In the genomic region with DNA sequence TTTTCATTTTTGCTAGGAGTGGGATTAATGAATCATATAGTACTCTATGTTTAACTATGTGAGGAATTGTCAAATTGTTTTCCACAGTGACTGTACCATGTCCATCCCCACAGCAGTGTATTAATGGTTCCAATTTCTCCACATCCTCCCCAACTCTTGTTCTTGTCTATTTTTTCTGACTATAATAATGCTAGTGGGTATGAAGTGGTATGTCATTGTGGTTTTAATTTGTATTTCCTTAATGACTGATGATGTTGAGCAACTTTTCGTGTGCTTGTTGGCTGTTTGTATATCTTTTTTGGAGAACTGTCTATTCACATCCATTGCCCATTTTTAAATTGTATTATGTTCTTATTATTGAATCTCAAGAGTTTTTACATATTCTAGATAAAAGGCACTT, we compare ENCODE assay signal across 25 cellular contexts. TPM values are rescaled to one million over a fixed set of nuclear protein-coding genes. Genes with fewer than 3 reads are reported as not detected.
"Had no signal": no experiment of that assay in that cellular context is flagged by ENCODE, and none has a peak within 500 bp of the region (broad histone marks: within the 10 kb centered on the region; RNA-seq: fewer than 3 reads in every experiment).

No MANE protein-coding gene starts in this region.

- H3K4me1 ChIP-seq: pancreas, suprapubic skin, thyroid gland, upper lobe of left lung, vagina had no signal

- H3K36me3 ChIP-seq: pancreas, suprapubic skin, thyroid gland, upper lobe of left lung, vagina had no signal

- H3K9me3 ChIP-seq: pancreas, suprapubic skin, thyroid gland, upper lobe of left lung, vagina had no signal

- H3K27me3 ChIP-seq: hepatocyte, suprapubic skin, thyroid gland, upper lobe of left lung, vagina had no signal

- H3K4me3 ChIP-seq: dorsolateral prefrontal cortex, hepatocyte, lung, pancreas, smooth muscle cell, suprapubic skin, thyroid gland, upper lobe of left lung, vagina had no signal

- H3K27ac ChIP-seq: dorsolateral prefrontal cortex, hepatocyte, pancreas, suprapubic skin, thyroid gland, upper lobe of left lung, vagina had no signal

- ATAC-seq: esophagus mucosa; left colon; left ventricle myocardium superior; pancreas; right cardiac atrium; stimulated activated effector memory CD8-positive, alpha-beta T cell treated with anti-CD3 and anti-CD28 coated beads, Interleukin-12 subunit alpha, Interleukin-12 subunit beta, amount 100 ng/mL, for 72 hours; stimulated activated naive CD8-positive, alpha-beta T cell treated with anti-CD3 and anti-CD28 coated beads, Interleukin-15, Interleukin-2, amounts not matched to agents 100 U/mL and 50 U/mL, for 24 hours had no signal

- DNase-seq: cortex of kidney; dorsolateral prefrontal cortex; effector CD8-positive, alpha-beta T cell; foreskin melanocyte; head of caudate nucleus; kidney; left colon; left ventricle myocardium superior; mesendoderm; naive B cell; occipital lobe; pancreas; right cardiac atrium; stimulated activated CD4-positive, alpha-beta T cell treated with anti-CD3 and anti-CD28 coated beads, Interleukin-4, amount 100 ng/mL, for 1 hour; stimulated activated CD8-positive, alpha-beta memory T cell treated with anti-CD3 and anti-CD28 coated beads, Interleukin-4, amount 100 ng/mL, for 48 hours; stimulated activated naive CD8-positive, alpha-beta T cell treated with anti-CD3 and anti-CD28 coated beads, Interleukin-15, Interleukin-2, amounts not matched to agents 100 U/mL and 50 U/mL, for 24 hours; thyroid gland; upper lobe of left lung had no signal

RNA-seq across cellular contexts. Expression of a gene that starts 10.0 kb away (rescaled TPM):
- polyA plus RNA-seq: hepatocyte, lung, pancreas, right cardiac atrium, smooth muscle cell had no signal

RNA-seq across cellular contexts. Expression of a gene that starts 27.1 kb away (rescaled TPM):
- polyA plus RNA-seq: hepatocyte, lung, pancreas, right cardiac atrium, smooth muscle cell had no signal

RNA-seq across cellular contexts. Expression of a gene that starts 38.2 kb away (rescaled TPM):
- polyA plus RNA-seq: hepatocyte, lung, pancreas, right cardiac atrium, smooth muscle cell had no signal

RNA-seq across cellular contexts. Expression of a gene that starts 39.9 kb away (rescaled TPM):
- polyA plus RNA-seq: hepatocyte, lung, pancreas, right cardiac atrium, smooth muscle cell had no signal

RNA-seq across cellular contexts. Expression of a gene that starts 48.7 kb away (rescaled TPM):
- polyA plus RNA-seq: hepatocyte, lung, pancreas, right cardiac atrium, smooth muscle cell had no signal
